Comparison of ENCODE assay signal across 8 cellular contexts in genomic region chr2:234494361-234495075, GRCh38. TPM values are rescaled to one million over a fixed set of nuclear protein-coding genes. Genes with fewer than 3 reads are reported as not detected.
DNase-seq lines count a peak whose midpoint lies in the region; TF ChIP-seq lines count a peak whose summit lies in the region.

No MANE protein-coding gene starts in this region.

- peaks cover 42% of the 10 kb centered on the region for H3K4me1 Mint-ChIP-seq in T-helper 1 cell treated with Interleukin-12 subunit alpha and Interleukin-12 subunit beta and Interleukin-4 antibody, amounts not matched to agents 30 μg/mL and 1 μg/mL, for 36 hours (ENCODE audit: low read depth)

- in situ Hi-C loops in HAP-1 (cut with MboI; ENCODE audit: low sequenced_read_pairs), result loop anchor here (5.0 kb wide), 2 partner anchors 207 to 357 kb away; no protein-coding TSS in a partner anchor

- H3K27ac Mint-ChIP-seq in T-helper 1 cell treated with Interleukin-12 subunit alpha and Interleukin-12 subunit beta and Interleukin-4 antibody, amounts not matched to agents 30 μg/mL and 1 μg/mL, for 36 hours, result peak overlapping the region; percentile 99

- H3K9ac ChIP-seq in skeletal muscle satellite cell (ENCODE audit: low read depth, low read length), result no peak overlapping the region

- H3K4me3 ChIP-seq in HAP-1 (peak overlapping the region; percentile 61), fibroblast of villous mesenchyme (ENCODE audit: low read depth, low read length) (peak overlapping the region; percentile 64), skeletal muscle satellite cell (ENCODE audit: low read length) (peak overlapping the region; percentile 89)

- DNase-seq in Ammon's horn (ENCODE audit: low spot score) (peak; percentile 51), HAP-1 (ENCODE audit: low spot score in 2 of 2) (peak; percentile 60 to 85), fibroblast of villous mesenchyme (ENCODE audit: low read depth) (peak; percentile 32), mucosa of gallbladder (ENCODE audit: low spot score) (no peak), NCI-H187 treated with DMSO at 0.1 percent for 48 hours (lab: John Stamatoyannopoulos, UW) (no peak), HuH-7.5 (ENCODE audit: low spot score) (no peak)

- H3K9me3 Mint-ChIP-seq in T-helper 1 cell treated with Interleukin-12 subunit alpha and Interleukin-12 subunit beta and Interleukin-4 antibody, amounts not matched to agents 30 μg/mL and 1 μg/mL, for 36 hours, result no peaks in the 10 kb centered on the region

- peaks cover 6% of the 10 kb centered on the region; the same call in 1 of the 2 replicates for H3K36me3 ChIP-seq in HAP-1 (replicated peaks)
- H3K36me3 ChIP-seq in skeletal muscle satellite cell (ENCODE audit: insufficient read depth, low read length), result no peaks in the 10 kb centered on the region

- H3K4me1 ChIP-seq in HAP-1 (peaks cover 9% of the 10 kb centered on the region), skeletal muscle satellite cell (ENCODE audit: control insufficient read depth, insufficient read depth, low read length) (peaks cover 13% of the 10 kb centered on the region)

- H3K9me3 ChIP-seq in HAP-1 (no peaks in the 10 kb centered on the region), skeletal muscle satellite cell (replicated peaks; ENCODE audit: low read length) (no peaks in the 10 kb centered on the region)

- H3K36me3 Mint-ChIP-seq in T-helper 1 cell treated with Interleukin-12 subunit alpha and Interleukin-12 subunit beta and Interleukin-4 antibody, amounts not matched to agents 30 μg/mL and 1 μg/mL, for 36 hours (ENCODE audit: low read depth), result peaks cover 63% of the 10 kb centered on the region

- peak overlapping the region; percentile 99 for H3K4me3 Mint-ChIP-seq in T-helper 1 cell treated with Interleukin-12 subunit alpha and Interleukin-12 subunit beta and Interleukin-4 antibody, amounts not matched to agents 30 μg/mL and 1 μg/mL, for 36 hours

- H3K27me3 ChIP-seq in HAP-1 (ENCODE audit: low read depth) (no peaks in the 10 kb centered on the region), skeletal muscle satellite cell (ENCODE audit: control insufficient read depth, insufficient read depth, low read length) (no peaks in the 10 kb centered on the region)

- H3K4me2 ChIP-seq in skeletal muscle satellite cell (ENCODE audit: low read length), result peak overlapping the region; percentile 98

- no peak for TF ChIP-seq CTCF in fibroblast of villous mesenchyme (IDR thresholded peaks at IDR 0.05; ENCODE audit: insufficient read depth, low read depth, low read length)

- peaks cover 4% of the 10 kb centered on the region for H3K27me3 Mint-ChIP-seq in T-helper 1 cell treated with Interleukin-12 subunit alpha and Interleukin-12 subunit beta and Interleukin-4 antibody, amounts not matched to agents 30 μg/mL and 1 μg/mL, for 36 hours (ENCODE audit: low read depth)

RNA-seq across cellular contexts. Expression of gene ARL4C, which starts 2.4 kb away (rescaled TPM):
- total RNA-seq in fibroblast of villous mesenchyme, result 16.4 and 28.7 TPM in 2 replicates
- total RNA-seq in skeletal muscle satellite cell (2012; rRNA removed), result 3.5 and 7.6 TPM in 2 replicates
- 10.2 TPM for total RNA-seq in mucosa of gallbladder

Comparison
In these comparisons a context has a peak if more than half of its experiments do, and no peak if none do; other contexts are left out.
1. DNase-seq: peak in Ammon's horn (single experiment), HAP-1 (2 of 2) and fibroblast of villous mesenchyme (single experiment); none in mucosa of gallbladder (single experiment), NCI-H187 treated with DMSO at 0.1 percent for 48 hours (single experiment) and HuH-7.5 (single experiment).
2. Peak in every context shown above with its lines, with median percentiles within 50 percentile points of each other: H3K4me3 ChIP-seq.